8 cellular contexts compared by ENCODE assay signal in genomic region chr6:136783495-136784270, GRCh38.
DNase-seq lines count a peak whose midpoint lies in the region; ATAC-seq and TF ChIP-seq lines count a peak whose summit lies in the region.

No MANE protein-coding gene starts in this region.

- H3K27me3 Mint-ChIP-seq in central memory CD8-positive, alpha-beta T cell, result no peaks in the 10 kb centered on the region

- peak; percentile 53 for ATAC-seq in GM21526 (IDR thresholded peaks at IDR 0.05; ENCODE audit: low FRiP score, unreplicated experiment)
- ATAC-seq in central memory CD8-positive, alpha-beta T cell (replicated peaks; ENCODE audit: extremely low read depth, poor library complexity, severe bottlenecking), result peak; percentile 40
- peak; percentile 57 for ATAC-seq in stimulated activated naive CD8-positive, alpha-beta T cell treated with anti-CD3 and anti-CD28 coated beads, Interleukin-15, Interleukin-2, amounts not matched to agents 100 U/mL and 50 U/mL, for 24 hours

- H3K27ac Mint-ChIP-seq in central memory CD8-positive, alpha-beta T cell (ENCODE audit: low read depth), result no peak overlapping the region

- H3K4me1 Mint-ChIP-seq in central memory CD8-positive, alpha-beta T cell, result peaks cover 57% of the 10 kb centered on the region

- DNase-seq in GM12865 (ENCODE audit: low read depth), result peak; percentile 82
- DNase-seq in KG1 (lab: John Stamatoyannopoulos, UW), result peak; percentile 66
- DNase-seq in central memory CD8-positive, alpha-beta T cell (ENCODE audit: low spot score in 2 of 2), result no peak
- DNase-seq in stimulated activated naive CD8-positive, alpha-beta T cell treated with anti-CD3 and anti-CD28 coated beads, Interleukin-15, Interleukin-2, amounts not matched to agents 100 U/mL and 50 U/mL, for 24 hours, result no peak
- no peak for DNase-seq in foreskin fibroblast
- DNase-seq in NCI-H748 treated with DMSO at 0.1 percent for 48 hours (lab: John Stamatoyannopoulos, UW), result no peak
- DNase-seq in NCI-H774 (lab: John Stamatoyannopoulos, UW), result no peak

- H3K4me3 Mint-ChIP-seq in central memory CD8-positive, alpha-beta T cell, result peak overlapping the region; percentile 67

- H3K4me3 ChIP-seq in GM12865 (ENCODE audit: low read depth, low read length) (peak overlapping the region; percentile 97), foreskin fibroblast (ENCODE audit: low read depth in 1 of 2, low read length in 2 of 2) (no peak overlapping the region)

- H3K36me3 Mint-ChIP-seq in central memory CD8-positive, alpha-beta T cell (ENCODE audit: insufficient read depth), result peaks cover 15% of the 10 kb centered on the region

- TF ChIP-seq CTCF in GM12865 (IDR thresholded peaks at IDR 0.05; ENCODE audit: insufficient read depth, low read depth, low read length, missing control alignments) (peak; percentile 11), foreskin fibroblast (IDR thresholded peaks at IDR 0.05; ENCODE audit: low read depth, low read length) (no peak)

- H3K9me3 Mint-ChIP-seq in central memory CD8-positive, alpha-beta T cell, result no peaks in the 10 kb centered on the region

Comparison
In these comparisons a context has a peak if more than half of its experiments do, and no peak if none do; other contexts are left out.
1. DNase-seq: peak in GM12865 (single experiment) and KG1 (single experiment); none in central memory CD8-positive, alpha-beta T cell (0 of 2), stimulated activated naive CD8-positive, alpha-beta T cell treated with anti-CD3 and anti-CD28 coated beads, Interleukin-15, Interleukin-2, amounts not matched to agents 100 U/mL and 50 U/mL, for 24 hours (single experiment), foreskin fibroblast (0 of 2), NCI-H748 treated with DMSO at 0.1 percent for 48 hours (single experiment) and NCI-H774 (single experiment).
2. Peak in every context shown above with its lines, with median percentiles within 50 percentile points of each other: ATAC-seq.